In genomic region chr7:10939237-10939910, GRCh38 we compare ENCODE assay signal across 8 cellular contexts. TPM values are rescaled to one million over a fixed set of nuclear protein-coding genes. Genes with fewer than 3 reads are reported as not detected.
DNase-seq lines count a peak whose midpoint lies in the region; ATAC-seq, FAIRE-seq and TF ChIP-seq lines count a peak whose summit lies in the region.

No MANE protein-coding gene starts in this region.

- peak overlapping the region; percentile 95 for H3K27ac ChIP-seq in DOHH2 (ENCODE audit: low read depth, low read length)
- H3K27ac ChIP-seq in HUES64 (ENCODE audit: low read depth, low read length), result peak overlapping the region; percentile 92
- H3K27ac ChIP-seq in breast epithelium, result peak overlapping the region; percentile 95 to 98
- peak overlapping the region; percentile 95 for H3K27ac ChIP-seq in HepG2 (ENCODE audit: extremely low read length, insufficient read depth, low read length)
- H3K27ac ChIP-seq in vagina, result peak overlapping the region; percentile 89

- POLR2A ChIA-PET in HepG2 (lab: Yijun Ruan, JAX), result interaction anchor here (1.1 to 3.6 kb wide), 9 partner anchors 9 to 273 kb away, joined by 3 to 85 read pairs (median 8); partner anchors contain the start of gene PHF14

- in situ Hi-C loops in HepG2 (cut with HindIII; ENCODE audit: extremely low pct_ligation_motif_present, low pct_unique_long_range_greater_than_20kb), result no loop called here

- peaks cover 13% of the 10 kb centered on the region for H3F3A ChIP-seq in DOHH2 (ENCODE audit: control insufficient read depth, insufficient read depth)

- H3K4me3 ChIP-seq in DOHH2 (ENCODE audit: low read length) (peak overlapping the region; percentile 91), HUES64 (ENCODE audit: low read length) (peak overlapping the region; percentile 96), breast epithelium (peak overlapping the region; percentile 75 to 93 (median 76)), HepG2 (replicated peaks in 1 of 3; ENCODE audit: insufficient read depth in 1 of 3, low read depth in 2 of 3, low read length in 3 of 3) (peak overlapping the region; percentile 81 to 93 (median 90)), vagina (peak overlapping the region; percentile 53 to 69)

- peak overlapping the region; percentile 96 for H3K9ac ChIP-seq in HUES64 (ENCODE audit: low read depth, low read length)
- H3K9ac ChIP-seq in HepG2 (ENCODE audit: insufficient read depth, low read depth, low read length), result peak overlapping the region; percentile 97

- H3K9me2 ChIP-seq in DOHH2 (replicated peaks; ENCODE audit: control insufficient read depth, low read length), result no peaks in the 10 kb centered on the region

- no peaks in the 10 kb centered on the region for H3K9me3 ChIP-seq in DOHH2 (ENCODE audit: control insufficient read depth, insufficient read depth, low read length)
- H3K9me3 ChIP-seq in HUES64 (ENCODE audit: insufficient read depth, low read depth, low read length), result no peaks in the 10 kb centered on the region
- H3K9me3 ChIP-seq in breast epithelium, result no peaks in the 10 kb centered on the region
- H3K9me3 ChIP-seq in HepG2 (ENCODE audit: low read length), result no peaks in the 10 kb centered on the region
- no peaks in the 10 kb centered on the region for H3K9me3 ChIP-seq in vagina

- no peak for TF ChIP-seq RAD21 in HepG2 (CRISPR knock-in tag; IDR thresholded peaks at IDR 0.05)

- H3K36me3 ChIP-seq in DOHH2 (ENCODE audit: control insufficient read depth, low read length) (peaks cover 55% of the 10 kb centered on the region), HUES64 (ENCODE audit: insufficient read depth, low read length) (peaks cover 43% of the 10 kb centered on the region), breast epithelium (no peaks in the 10 kb centered on the region), HepG2 (replicated peaks in 1 of 2; ENCODE audit: control insufficient read depth in 1 of 2, insufficient read depth in 2 of 2, low read length in 2 of 2) (peaks cover 5 to 28% of the 10 kb centered on the region in 2 experiments), vagina (peaks cover 0 to 19% of the 10 kb centered on the region in 2 donors)

- intact Hi-C loops in breast epithelium (cut with DNase I; ENCODE audit: low total_unique reads), result no loop called here
- intact Hi-C loops in HepG2 (cut with micrococcal nuclease; ENCODE audit: unreplicated experiment), result loop anchor here (5.0 kb wide), 1 partner anchor 273 kb away; no protein-coding TSS in a partner anchor
- intact Hi-C loops in vagina (cut with DNase I), result no loop called here

- FAIRE-seq in HepG2 (lab: Jason Lieb, UNC), result peak; percentile 37

- TSS peak; percentile 61 for BruUV-seq in HepG2 (replicated peaks; lab: Mats Ljungman, UMichigan)

- H3K4me2 ChIP-seq in DOHH2 (ENCODE audit: low read length), result peak overlapping the region; percentile 86
- peak overlapping the region; percentile 92 for H3K4me2 ChIP-seq in HepG2 (ENCODE audit: low read depth, low read length)

- peaks cover 58% of the 10 kb centered on the region for H3K79me2 ChIP-seq in DOHH2 (ENCODE audit: control insufficient read depth, low read length)
- H3K79me2 ChIP-seq in HepG2 (ENCODE audit: insufficient read depth, low read length), result peaks cover 37% of the 10 kb centered on the region

- peaks cover 34% of the 10 kb centered on the region for H3K4me1 ChIP-seq in DOHH2 (ENCODE audit: control insufficient read depth, low read length)
- peaks cover 7% of the 10 kb centered on the region; the same call in 1 of the 2 replicates for H3K4me1 ChIP-seq in HUES64 (ENCODE audit: insufficient read depth, low read length)
- peaks cover 0 to 5% of the 10 kb centered on the region in 2 donors for H3K4me1 ChIP-seq in breast epithelium
- peaks cover 34% of the 10 kb centered on the region for H3K4me1 ChIP-seq in HepG2 (ENCODE audit: insufficient read depth, low read length)
- peaks cover 35% of the 10 kb centered on the region for H3K4me1 ChIP-seq in vagina

- no peak for TF ChIP-seq CTCF in DOHH2 (IDR thresholded peaks at IDR 0.05; ENCODE audit: low read depth, low read length, poor library complexity, severe bottlenecking)
- no peak for TF ChIP-seq CTCF in breast epithelium (IDR thresholded peaks at IDR 0.05)
- TF ChIP-seq CTCF in HepG2 (CRISPR knock-in tag; IDR thresholded peaks at IDR 0.05), result no peak
- no peak for TF ChIP-seq CTCF in vagina (IDR thresholded peaks at IDR 0.05)

- under 1% methylated on average over 18 of the region's 18 CpGs for WGBS in HUES64
- WGBS in HepG2 (ENCODE audit: low lambda C conversion rate), result under 1% methylated on average over 16 of the region's 18 CpGs

- TF ChIP-seq EP300 in HepG2 (IDR thresholded peaks at IDR 0.05; ENCODE audit: low read depth in 2 of 2, low read length in 2 of 2) (no peak), HepG2 (CRISPR knock-in tag; IDR thresholded peaks at IDR 0.05; ENCODE audit: borderline replicate concordance) (no peak)

- no peak for TF ChIP-seq POLR2A in breast epithelium (IDR thresholded peaks at IDR 0.05)
- no peak for TF ChIP-seq POLR2A in HepG2 (IDR thresholded peaks at IDR 0.05; ENCODE audit: insufficient read depth in 1 of 2, low read depth in 2 of 2, low read length in 2 of 2)
- TF ChIP-seq POLR2A in vagina (IDR thresholded peaks at IDR 0.05), result no peak

- no peaks in the 10 kb centered on the region for H3K27me3 ChIP-seq in DOHH2 (ENCODE audit: control insufficient read depth, low read length)
- H3K27me3 ChIP-seq in HUES64 (ENCODE audit: insufficient read depth, low read length), result no peaks in the 10 kb centered on the region
- no peaks in the 10 kb centered on the region for H3K27me3 ChIP-seq in breast epithelium
- no peaks in the 10 kb centered on the region; a peak in 2 of 5 replicates for H3K27me3 ChIP-seq in HepG2 (ENCODE audit: control insufficient read depth in 1 of 2, insufficient read depth in 2 of 2, low read length in 2 of 2)
- H3K27me3 ChIP-seq in vagina, result no peaks in the 10 kb centered on the region

- H2AFZ ChIP-seq in HepG2 (ENCODE audit: low read length), result peak overlapping the region; percentile 87

- DNase-seq in breast epithelium (ENCODE audit: low spot score in 2 of 2), result no peak
- DNase-seq in HepG2 (ENCODE audit: low spot score), result no peak
- no peak for DNase-seq in vagina (ENCODE audit: extremely low spot score in 2 of 2)
- DNase-seq in OCI-M1 (lab: John Stamatoyannopoulos, UW), result no peak
- no peak for DNase-seq in mesenteric fat pad (ENCODE audit: low spot score)

- H4K20me1 ChIP-seq in DOHH2 (ENCODE audit: control insufficient read depth, insufficient read depth, low read depth, low read length), result peaks cover 10% of the 10 kb centered on the region; the same call in 1 of the 2 replicates
- no peaks in the 10 kb centered on the region for H4K20me1 ChIP-seq in HepG2 (ENCODE audit: insufficient read depth, low read length)

- CTCF ChIA-PET in HepG2 (lab: Yijun Ruan, JAX; ENCODE audit: low intra/inter-chr PET ratio, low total read pairs), result no interaction called here

- ATAC-seq in GM21526 (IDR thresholded peaks at IDR 0.05; ENCODE audit: low FRiP score, unreplicated experiment) (peak; percentile 26), HepG2 (peak; percentile 81)

TF ChIP-seq in HepG2, 621 proteins besides CTCF, POLR2A, EP300 and RAD21 (continues in another document):
- peak; percentile 66; the same call in 1 of the 2 replicates for TF ChIP-seq ARID2 (CRISPR knock-in tag; IDR thresholded peaks at IDR 0.05; ENCODE audit: borderline replicate concordance)
- TF ChIP-seq ZNF18 (CRISPR knock-in tag; IDR thresholded peaks at IDR 0.05; ENCODE audit: insufficient replicate concordance), result peak; percentile 12
- TF ChIP-seq TGIF2 (CRISPR knock-in tag; IDR thresholded peaks at IDR 0.05), result peak; percentile 68; the same call in 1 of the 2 replicates
- 0 out of 2 replicates have a peak, but pooled peaks have one; percentile 77 for TF ChIP-seq SMYD3 (CRISPR knock-in tag; IDR thresholded peaks at IDR 0.05)
- TF ChIP-seq ZNF605 (CRISPR knock-in tag; IDR thresholded peaks at IDR 0.05), result peak; percentile 81; the same call in 1 of the 2 replicates

RNA-seq across cellular contexts. Expression of gene PHF14, which starts 34.3 kb away (rescaled TPM):
- polyA plus RNA-seq in HUES64 (2013, experiment 1 of 2), result 47.5 TPM
- polyA plus RNA-seq in HUES64 (2013, experiment 2 of 2), result 50.9 TPM
- total RNA-seq in breast epithelium (10 to 100 TPM; 42.6 to 73.5 (median 66.9) TPM), HepG2 (2016; rRNA removed; fragmentation: Illumina TruSeq; extraction: Trizol) (68.7 and 70.9 TPM in 2 replicates), vagina (43.5 TPM), mesenteric fat pad (26.0 TPM)
- 31.3 and 38.5 TPM in 2 replicates for total RNA-seq in HepG2 (2016; cell fraction: cytosol; rRNA removed; fragmentation: Illumina TruSeq; extraction: Trizol; ENCODE audit: low read depth)
- 64.2 and 75.5 TPM in 2 replicates for total RNA-seq in HepG2 (2016; cell fraction: insoluble cytoplasmic fraction; rRNA removed; fragmentation: Illumina TruSeq; extraction: Trizol)
- total RNA-seq in HepG2 (2016; cell fraction: membrane; rRNA removed; fragmentation: Illumina TruSeq; extraction: Trizol), result 23.9 and 24.4 TPM in 2 replicates
- total RNA-seq in HepG2 (2016; cell fraction: nucleus; rRNA removed; fragmentation: Illumina TruSeq; extraction: Trizol), result 135 and 151 TPM in 2 replicates
- 17.2 and 18.9 TPM in 2 replicates for polyA plus RNA-seq in HepG2 (2011; rRNA removed)
- polyA plus RNA-seq in HepG2 (2011; cell fraction: cytosol; rRNA removed), result 7.8 and 12.6 TPM in 2 replicates
- polyA plus RNA-seq in HepG2 (2011; cell fraction: nucleus; rRNA removed), result 14.0 and 22.1 TPM in 2 replicates
- polyA plus RNA-seq in HepG2 (2012), result 21.4 and 24.8 TPM in 2 replicates
- 4.1 and 4.2 TPM in 2 replicates for polyA plus RNA-seq in HepG2 (2016; cell fraction: cytosol; fragmentation: Illumina TruSeq; extraction: Trizol; ENCODE audit: low read depth)
- 59.1 and 71.5 TPM in 2 replicates for polyA plus RNA-seq in HepG2 (2016; cell fraction: insoluble cytoplasmic fraction; fragmentation: Illumina TruSeq; extraction: Trizol; ENCODE audit: low read depth)
- polyA plus RNA-seq in HepG2 (2016; cell fraction: membrane; fragmentation: Illumina TruSeq; extraction: Trizol; ENCODE audit: low read depth), result 7.1 and 7.7 TPM in 2 replicates
- 57.6 and 63.1 TPM in 2 replicates for polyA plus RNA-seq in HepG2 (2016; cell fraction: nucleus; fragmentation: Illumina TruSeq; extraction: Trizol; ENCODE audit: insufficient read depth, low read depth)
- 12.5 and 23.0 TPM in 2 replicates for polyA minus RNA-seq in HepG2 (2011; rRNA and poly(A)+ RNA removed; ENCODE audit: low replicate concordance)
- polyA minus RNA-seq in HepG2 (2011; cell fraction: cytosol; rRNA and poly(A)+ RNA removed), result 10.9 and 16.9 TPM in 2 replicates
- polyA minus RNA-seq in HepG2 (2011; cell fraction: nucleus; rRNA and poly(A)+ RNA removed), result 221 and 230 TPM in 2 replicates
